Comparison of ENCODE assay signal across 21 cellular contexts in genomic region chr4:43047044-43047443, GRCh38.
DNase-seq lines count a peak whose midpoint lies in the region; ATAC-seq and TF ChIP-seq lines count a peak whose summit lies in the region.
"Had no signal": no experiment of that assay in that cellular context is flagged by ENCODE, and none has a peak within 500 bp of the region (broad histone marks: within the 10 kb centered on the region; RNA-seq: fewer than 3 reads in every experiment).

No MANE protein-coding gene starts in this region.

- H3K27ac Mint-ChIP-seq in brain (peak overlapping the region in 4 of 5 experiments; percentile 2 to 77 (median 7)), natural killer cell (no peak overlapping the region)
- H3K27ac Mint-ChIP-seq in effector memory CD8-positive, alpha-beta T cell = no peak overlapping the region
- H3K27ac Mint-ChIP-seq: CD4-positive, CD25-positive, alpha-beta regulatory T cell; H9 had no signal

- intact Hi-C loops in natural killer cell (cut with micrococcal nuclease) = no loop called here

- H3K27me3 Mint-ChIP-seq in brain (peaks cover 3% of the 10 kb centered on the region), natural killer cell (ENCODE audit: low read depth in 2 of 2) (no peaks in the 10 kb centered on the region)
- no peaks in the 10 kb centered on the region for H3K27me3 Mint-ChIP-seq in effector memory CD8-positive, alpha-beta T cell
- H3K27me3 Mint-ChIP-seq: CD4-positive, CD25-positive, alpha-beta regulatory T cell had no signal

- DNase-seq in NCI-H2171 treated with DMSO at 0.1 percent for 48 hours (lab: John Stamatoyannopoulos, UW) = peak; percentile 60
- no peak for DNase-seq in effector memory CD8-positive, alpha-beta T cell
- DNase-seq in natural killer cell = no peak
- DNase-seq in T-helper 1 cell = no peak
- DNase-seq: CD4-positive, CD25-positive, alpha-beta regulatory T cell; H9; Kasumi-1; MV-4-11; NCI-H1694; NCI-H2029 treated with DMSO at 0.1 percent for 48 hours; NCI-H526 treated with DMSO at 0.1 percent for 48 hours; PC-3; SJCRH30; T-helper 2 cell had no signal

- H3K4me3 Mint-ChIP-seq in brain = peak overlapping the region in 1 of 5 experiments; percentile 40
- no peak overlapping the region for H3K4me3 Mint-ChIP-seq in effector memory CD8-positive, alpha-beta T cell
- no peak overlapping the region for H3K4me3 Mint-ChIP-seq in natural killer cell
- H3K4me3 Mint-ChIP-seq: CD4-positive, CD25-positive, alpha-beta regulatory T cell; H9 had no signal

- H3K9me3 Mint-ChIP-seq in brain (peaks cover 0 to 2% (median 0%) of the 10 kb centered on the region in 5 experiments), natural killer cell (peaks cover 2 to 4% of the 10 kb centered on the region in 2 donors)
- no peaks in the 10 kb centered on the region for H3K9me3 Mint-ChIP-seq in effector memory CD8-positive, alpha-beta T cell
- H3K9me3 Mint-ChIP-seq: H9 had no signal

- ATAC-seq in GM18867 (IDR thresholded peaks at IDR 0.05; ENCODE audit: unreplicated experiment) (peak; percentile 90), HG02610 (IDR thresholded peaks at IDR 0.05; ENCODE audit: unreplicated experiment) (peak; percentile 86), GM18502 (IDR thresholded peaks at IDR 0.05; ENCODE audit: poor library complexity, unreplicated experiment) (no peak), natural killer cell (no peak)
- no peak for ATAC-seq in effector memory CD8-positive, alpha-beta T cell (replicated peaks)
- ATAC-seq: K562, PC-3, Right ventricle myocardium inferior, SK-N-SH treated with all-trans-retinoic acid at 6 μM for 48 hours had no signal

- H3K4me1 Mint-ChIP-seq in brain (peaks cover 45% of the 10 kb centered on the region), natural killer cell (no peaks in the 10 kb centered on the region)
- H3K4me1 Mint-ChIP-seq in effector memory CD8-positive, alpha-beta T cell (ENCODE audit: low read depth in 2 of 2) = no peaks in the 10 kb centered on the region
- H3K4me1 Mint-ChIP-seq: CD4-positive, CD25-positive, alpha-beta regulatory T cell; H9 had no signal

- H3K36me3 Mint-ChIP-seq in brain (no peaks in the 10 kb centered on the region), natural killer cell (no peaks in the 10 kb centered on the region)
- H3K36me3 Mint-ChIP-seq in effector memory CD8-positive, alpha-beta T cell (ENCODE audit: insufficient read depth) = no peaks in the 10 kb centered on the region
- H3K36me3 Mint-ChIP-seq: CD4-positive, CD25-positive, alpha-beta regulatory T cell had no signal

- TF ChIP-seq CTCF in brain (conservative IDR thresholded peaks at IDR 0.05) = no peak
- TF ChIP-seq CTCF in natural killer cell (IDR thresholded peaks at IDR 0.05) = no peak

Comparison
In these comparisons a context has a peak if more than half of its experiments do, and no peak if none do; other contexts are left out.
1. ATAC-seq: peak in GM18867 (single experiment) and HG02610 (single experiment); none in GM18502 (single experiment), effector memory CD8-positive, alpha-beta T cell (single experiment) and natural killer cell (0 of 3).
2. H3K27ac Mint-ChIP-seq: peak in brain (4 of 5); none in effector memory CD8-positive, alpha-beta T cell (0 of 2) and natural killer cell (0 of 2).